18 cellular contexts compared by ENCODE assay signal in genomic region chr16:81595676-81596292, GRCh38.
DNase-seq lines count a peak whose midpoint lies in the region; ATAC-seq, FAIRE-seq and TF ChIP-seq lines count a peak whose summit lies in the region.
"Had no signal": no experiment of that assay in that cellular context is flagged by ENCODE, and none has a peak within 500 bp of the region (broad histone marks: within the 10 kb centered on the region; RNA-seq: fewer than 3 reads in every experiment).

No MANE protein-coding gene starts in this region.

- POLR2A ChIA-PET in A549 (lab: Yijun Ruan, JAX) = no interaction called here
- POLR2A ChIA-PET in CD4-positive, alpha-beta memory T cell (lab: Charles Lee; ENCODE audit: partially characterized antibody) = no interaction called here

- H3K9me3 ChIP-seq in A549 (no peaks in the 10 kb centered on the region), SJCRH30 (replicated peaks) (no peaks in the 10 kb centered on the region)
- H3K9me3 ChIP-seq in CD4-positive, alpha-beta memory T cell (ENCODE audit: control insufficient read depth in 1 of 2, low read length in 2 of 2) = no peaks in the 10 kb centered on the region
- H3K9me3 ChIP-seq: sigmoid colon, vagina had no signal

- no peak for TF ChIP-seq RAD21 in A549 (conservative IDR thresholded peaks at IDR 0.05 in 1 of 2, IDR thresholded peaks at IDR 0.05 in 1 of 2)

- H3K4me2 ChIP-seq in A549 = no peak overlapping the region

- H3K9me3 Mint-ChIP-seq in CD4-positive, alpha-beta memory T cell = no peaks in the 10 kb centered on the region
- no peaks in the 10 kb centered on the region for H3K9me3 Mint-ChIP-seq in activated T-helper 2 cell treated with anti-CD3 and anti-CD28 coated beads, Interferon-gamma antibody, Interleukin-2, Interleukin-4, amounts not matched to agents 10 μg/mL and 5 μg/mL and 100 μg/mL, durations not matched to agents 14 hours and 24 hours and 36 hours
- no peaks in the 10 kb centered on the region for H3K9me3 Mint-ChIP-seq in immature natural killer cell

- no peak overlapping the region for H3K4me3 Mint-ChIP-seq in CD4-positive, alpha-beta memory T cell
- H3K4me3 Mint-ChIP-seq in activated T-helper 2 cell treated with anti-CD3 and anti-CD28 coated beads, Interferon-gamma antibody, Interleukin-2, Interleukin-4, amounts not matched to agents 10 μg/mL and 5 μg/mL and 100 μg/mL, durations not matched to agents 14 hours and 24 hours and 36 hours (ENCODE audit: low read depth) = no peak overlapping the region
- peak overlapping the region in 2 of 5 donors; percentile 17 to 29 for H3K4me3 Mint-ChIP-seq in immature natural killer cell
- H3K4me3 Mint-ChIP-seq: B cell had no signal

- no peaks in the 10 kb centered on the region for H3K36me3 ChIP-seq in CD4-positive, alpha-beta memory T cell (ENCODE audit: insufficient read depth, low read length)
- no peaks in the 10 kb centered on the region for H3K36me3 ChIP-seq in SJCRH30
- H3K36me3 ChIP-seq: sigmoid colon, vagina had no signal

- peak in 1 of 2 experiments; percentile 38 for DNase-seq in A549 (ENCODE audit: low read depth in 1 of 2, low spot score in 1 of 2)
- peak in 1 of 5 donors; percentile 14 for DNase-seq in CD4-positive, alpha-beta memory T cell
- no peak for DNase-seq in activated T-helper 2 cell treated with anti-CD3 and anti-CD28 coated beads, Interferon-gamma antibody, Interleukin-2, Interleukin-4, amounts not matched to agents 10 μg/mL and 5 μg/mL and 100 μg/mL, durations not matched to agents 14 hours and 24 hours and 36 hours (ENCODE audit: low spot score)
- DNase-seq in immature natural killer cell = peak; percentile 15 to 45 (median 26)
- no peak for DNase-seq in stimulated activated CD4-positive, alpha-beta T cell treated with anti-CD3 and anti-CD28 coated beads, Interleukin-2, amount 100 ng/mL, for 48 hours
- DNase-seq in AG20443 (ENCODE audit: low spot score) = no peak
- DNase-seq in SJCRH30 = no peak
- DNase-seq: activated CD8-positive, alpha-beta memory T cell treated with anti-CD3 and anti-CD28 coated beads for 24 hours; cortex of kidney; Kasumi-1; NCI-H1092 treated with DMSO at 0.1 percent for 48 hours; NCI-H2081 treated with DMSO at 0.1 percent for 48 hours; NCI-H510A; sigmoid colon had no signal

- H3K27ac Mint-ChIP-seq in CD4-positive, alpha-beta memory T cell = peak overlapping the region; percentile 5 to 84 (median 64)
- H3K27ac Mint-ChIP-seq in activated T-helper 2 cell treated with anti-CD3 and anti-CD28 coated beads, Interferon-gamma antibody, Interleukin-2, Interleukin-4, amounts not matched to agents 10 μg/mL and 5 μg/mL and 100 μg/mL, durations not matched to agents 14 hours and 24 hours and 36 hours = peak overlapping the region; percentile 91
- H3K27ac Mint-ChIP-seq in immature natural killer cell = peak overlapping the region; percentile 44 to 91 (median 82)
- H3K27ac Mint-ChIP-seq: B cell had no signal

- no peak for TF ChIP-seq CTCF in A549 (IDR thresholded peaks at IDR 0.05)

- H3K4me3 ChIP-seq in A549 (no peak overlapping the region), SJCRH30 (no peak overlapping the region)
- H3K4me3 ChIP-seq in CD4-positive, alpha-beta memory T cell (ENCODE audit: low read length in 2 of 2) = no peak overlapping the region
- H3K4me3 ChIP-seq: sigmoid colon, vagina had no signal

- ATAC-seq in A549 = no peak
- ATAC-seq: left lobe of liver had no signal

- H3K27me3 ChIP-seq in CD4-positive, alpha-beta memory T cell (ENCODE audit: insufficient read depth, low read length) = no peaks in the 10 kb centered on the region
- H3K27me3 ChIP-seq in SJCRH30 = no peaks in the 10 kb centered on the region
- H3K27me3 ChIP-seq: sigmoid colon, vagina had no signal

- peaks cover 54% of the 10 kb centered on the region for H3K4me1 ChIP-seq in A549
- peaks cover 5% of the 10 kb centered on the region for H3K4me1 ChIP-seq in CD4-positive, alpha-beta memory T cell (ENCODE audit: insufficient read depth, low read length)
- peaks cover 16% of the 10 kb centered on the region for H3K4me1 ChIP-seq in SJCRH30

- TF ChIP-seq POLR2A in A549 (IDR thresholded peaks at IDR 0.05; ENCODE audit: low read length) = no peak

- peaks cover 16 to 29% (median 24%) of the 10 kb centered on the region in 4 donors for H3K4me1 Mint-ChIP-seq in CD4-positive, alpha-beta memory T cell
- H3K4me1 Mint-ChIP-seq in activated T-helper 2 cell treated with anti-CD3 and anti-CD28 coated beads, Interferon-gamma antibody, Interleukin-2, Interleukin-4, amounts not matched to agents 10 μg/mL and 5 μg/mL and 100 μg/mL, durations not matched to agents 14 hours and 24 hours and 36 hours (ENCODE audit: low read depth) = peaks cover 30% of the 10 kb centered on the region
- H3K4me1 Mint-ChIP-seq in immature natural killer cell = peaks cover 55 to 72% of the 10 kb centered on the region in 2 donors

- no peaks in the 10 kb centered on the region for H3K27me3 Mint-ChIP-seq in CD4-positive, alpha-beta memory T cell
- H3K27me3 Mint-ChIP-seq in activated T-helper 2 cell treated with anti-CD3 and anti-CD28 coated beads, Interferon-gamma antibody, Interleukin-2, Interleukin-4, amounts not matched to agents 10 μg/mL and 5 μg/mL and 100 μg/mL, durations not matched to agents 14 hours and 24 hours and 36 hours (ENCODE audit: low read depth) = no peaks in the 10 kb centered on the region
- H3K27me3 Mint-ChIP-seq in immature natural killer cell (ENCODE audit: low read depth in 3 of 3) = peaks cover 2 to 3% (median 3%) of the 10 kb centered on the region in 3 donors
- H3K27me3 Mint-ChIP-seq: B cell had no signal

- no peak for TF ChIP-seq EP300 in A549 (IDR thresholded peaks at IDR 0.05)

- CTCF ChIA-PET in A549 (lab: Yijun Ruan, JAX) = interaction anchor here (1.0 kb wide), 1 partner anchor 13 kb away, joined by 3 read pairs; no protein-coding TSS in a partner anchor
- CTCF ChIA-PET in CD4-positive, alpha-beta memory T cell (lab: Charles Lee; ENCODE audit: partially characterized antibody) = interaction anchor here (0.9 kb wide), 1 partner anchor 27 kb away, joined by 4 read pairs; no protein-coding TSS in a partner anchor

- no peak for FAIRE-seq in A549 (lab: Jason Lieb, UNC)

- H3K36me3 Mint-ChIP-seq in CD4-positive, alpha-beta memory T cell = peaks cover 0 to 4% of the 10 kb centered on the region in 2 donors
- H3K36me3 Mint-ChIP-seq in activated T-helper 2 cell treated with anti-CD3 and anti-CD28 coated beads, Interferon-gamma antibody, Interleukin-2, Interleukin-4, amounts not matched to agents 10 μg/mL and 5 μg/mL and 100 μg/mL, durations not matched to agents 14 hours and 24 hours and 36 hours (ENCODE audit: low read depth) = peaks cover 17% of the 10 kb centered on the region
- H3K36me3 Mint-ChIP-seq in immature natural killer cell = no peaks in the 10 kb centered on the region

- 93% methylated on average over 8 of the region's 8 CpGs for WGBS in A549 (ENCODE audit: missing lambda C conversion rate)

- H3K27ac ChIP-seq in A549 = no peak overlapping the region
- H3K27ac ChIP-seq in CD4-positive, alpha-beta memory T cell (ENCODE audit: low read depth, low read length) = no peak overlapping the region
- H3K27ac ChIP-seq in SJCRH30 = no peak overlapping the region
- H3K27ac ChIP-seq: epithelial cell of prostate, sigmoid colon, vagina had no signal

- intact Hi-C loops in CD4-positive, alpha-beta memory T cell (cut with micrococcal nuclease) = no loop called here
- intact Hi-C loops in activated T-helper 2 cell treated with anti-CD3 and anti-CD28 coated beads, Interferon-gamma antibody, Interleukin-2, Interleukin-4, amounts not matched to agents 10 μg/mL and 5 μg/mL and 100 μg/mL, durations not matched to agents 14 hours and 24 hours and 36 hours (cut with micrococcal nuclease) = loop anchor here (1.0 kb wide), 3 partner anchors 21 to 31 kb away; no protein-coding TSS in a partner anchor

TF ChIP-seq in A549, 52 proteins besides CTCF, POLR2A, EP300 and RAD21:
- TF ChIP-seq FOSL2 (IDR thresholded peaks at IDR 0.05) = no peak
- peak; percentile 57; the same call in 1 of the 2 replicates for TF ChIP-seq FOSL2 (CRISPR knock-in tag; IDR thresholded peaks at IDR 0.05)
- TF ChIP-seq E2F6 (IDR thresholded peaks at IDR 0.05; ENCODE audit: borderline replicate concordance, low read depth) = no peak

Comparison
In these comparisons a context has a peak if more than half of its experiments do, and no peak if none do; other contexts are left out.
1. DNase-seq: peak in immature natural killer cell (3 of 3); none in activated T-helper 2 cell treated with anti-CD3 and anti-CD28 coated beads, Interferon-gamma antibody, Interleukin-2, Interleukin-4, amounts not matched to agents 10 μg/mL and 5 μg/mL and 100 μg/mL, durations not matched to agents 14 hours and 24 hours and 36 hours (single experiment), stimulated activated CD4-positive, alpha-beta T cell treated with anti-CD3 and anti-CD28 coated beads, Interleukin-2, amount 100 ng/mL, for 48 hours (0 of 2), AG20443 (single experiment) and SJCRH30 (0 of 2).
2. Peak in every context shown above with its lines, with median percentiles within 50 percentile points of each other: H3K27ac Mint-ChIP-seq.